Comparison of ENCODE assay signal across 26 cellular contexts in genomic region chr10:668786-669485, GRCh38. TPM values are rescaled to one million over a fixed set of nuclear protein-coding genes. Genes with fewer than 3 reads are reported as not detected.
DNase-seq lines count a peak whose midpoint lies in the region; FAIRE-seq and TF ChIP-seq lines count a peak whose summit lies in the region.
"Had no signal": no experiment of that assay in that cellular context is flagged by ENCODE, and none has a peak within 500 bp of the region (broad histone marks: within the 10 kb centered on the region; RNA-seq: fewer than 3 reads in every experiment).

No MANE protein-coding gene starts in this region.

- no peak overlapping the region for H3K4me3 ChIP-seq in endodermal cell (ENCODE audit: low read length)
- H3K4me3 ChIP-seq: HAP-1, SK-N-MC had no signal

- H3K27me3 Mint-ChIP-seq in endodermal cell (ENCODE audit: insufficient read depth), result no peaks in the 10 kb centered on the region

- peaks cover 1% of the 10 kb centered on the region for H3K4me1 Mint-ChIP-seq in endodermal cell
- H3K4me1 Mint-ChIP-seq: CD14-positive monocyte had no signal

- no peaks in the 10 kb centered on the region for H3K9me3 ChIP-seq in endodermal cell (ENCODE audit: control insufficient read depth, low read length)
- H3K9me3 ChIP-seq: BE2C, HAP-1 had no signal

- intact Hi-C loops in posterior vena cava (cut with DNase I), result loop anchor here in 1 of 2 donors (10.0 kb wide), 1 partner anchor 116 kb away; no protein-coding TSS in a partner anchor

- H3K4me3 Mint-ChIP-seq in endodermal cell, result no peak overlapping the region
- H3K4me3 Mint-ChIP-seq: CD14-positive monocyte, HFFc6 had no signal

- no peaks in the 10 kb centered on the region for H3K27me3 ChIP-seq in endodermal cell (ENCODE audit: control insufficient read depth, insufficient read depth, low read length, poor library complexity, severe bottlenecking)
- H3K27me3 ChIP-seq: BE2C had no signal

- H3K9ac ChIP-seq in endodermal cell (ENCODE audit: extremely low read depth, low read length, poor library complexity, severe bottlenecking), result no peak overlapping the region

- 91% methylated on average over 13 to 17 of the region's 17 CpGs for WGBS in endodermal cell (ENCODE audit: insufficient coverage in 1 of 2, insufficient read length in 1 of 2), 2 experiments

- peaks cover 9% of the 10 kb centered on the region for H3K9me3 Mint-ChIP-seq in endodermal cell

- no peaks in the 10 kb centered on the region for H3K4me1 ChIP-seq in endodermal cell (ENCODE audit: control insufficient read depth, insufficient read depth, low read length)
- H3K4me1 ChIP-seq: BE2C had no signal

- H3K27ac Mint-ChIP-seq in endodermal cell, result no peak overlapping the region
- H3K27ac Mint-ChIP-seq: CD14-positive monocyte, HFFc6 had no signal

- H3K27ac ChIP-seq in endodermal cell (ENCODE audit: low read depth, low read length), result no peak overlapping the region
- H3K27ac ChIP-seq: SK-N-MC had no signal

- TF ChIP-seq CTCF in endodermal cell (conservative IDR thresholded peaks at IDR 0.05), result no peak

- DNase-seq in SKM-1 treated with dmso at 0.1 percent for 144 hours (lab: John Stamatoyannopoulos, UW; ENCODE audit: unreplicated experiment) (peak; percentile 0), SKM-1 (lab: John Stamatoyannopoulos, UW; ENCODE audit: unreplicated experiment) (no peak), endodermal cell (peak; percentile 38), posterior vena cava (ENCODE audit: low spot score) (peak; percentile 73), ureter (ENCODE audit: low spot score) (peak; percentile 29), NCI-H1092 treated with DMSO at 0.1 percent for 48 hours (lab: John Stamatoyannopoulos, UW) (no peak), NCI-H2196 treated with DMSO at 0.1 percent for 48 hours (lab: John Stamatoyannopoulos, UW; ENCODE audit: unreplicated experiment) (no peak), GM12892 (ENCODE audit: insufficient read length) (no peak)
- DNase-seq: 8988T, ACHN, BE2C, DMS153, GOT3, HFFc6, NCI-H1417, NCI-H1694, NCI-H2081, NCI-H226, NCI-H510A, NCI-H69, SIG-M5 had no signal

- no peaks in the 10 kb centered on the region for H3K36me3 ChIP-seq in endodermal cell (ENCODE audit: control insufficient read depth, insufficient read depth, low read length)
- H3K36me3 ChIP-seq: BE2C, HAP-1 had no signal

- no peak for TF ChIP-seq POLR2A in GM12892 (IDR thresholded peaks at IDR 0.05; ENCODE audit: low read depth, low read length)

- no peak for FAIRE-seq in GM12892 (lab: Jason Lieb, UNC)
- FAIRE-seq: GM18507, RCC 7860 had no signal

- peaks cover 2% of the 10 kb centered on the region for H3K36me3 Mint-ChIP-seq in endodermal cell (ENCODE audit: low read depth)
- H3K36me3 Mint-ChIP-seq: CD14-positive monocyte had no signal

RNA-seq across cellular contexts. Expression of gene DIP2C, which starts 20.5 kb away (rescaled TPM):
- 10 to 100 TPM; 13.0 to 13.7 TPM for total RNA-seq in endodermal cell
- 13.5 TPM for polyA plus RNA-seq in endodermal cell (2013, experiment 1 of 2)
- 13.2 TPM for polyA plus RNA-seq in endodermal cell (2013, experiment 2 of 2)
- 10 to 100 TPM; 39.3 to 45.6 TPM for total RNA-seq in posterior vena cava
- total RNA-seq in ureter, result 26.8 TPM
- 0.36 TPM for polyA plus RNA-seq in GM12892 (2012; ENCODE audit: missing spikeins)
- polyA plus RNA-seq: CD14-positive monocyte had no signal

Comparison
In these comparisons a context has a peak if more than half of its experiments do, and no peak if none do; other contexts are left out.
1. DNase-seq: peak in SKM-1 treated with dmso at 0.1 percent for 144 hours (single experiment), endodermal cell (single experiment), posterior vena cava (single experiment) and ureter (single experiment); none in SKM-1 (single experiment), NCI-H1092 treated with DMSO at 0.1 percent for 48 hours (single experiment), NCI-H2196 treated with DMSO at 0.1 percent for 48 hours (single experiment) and GM12892 (single experiment).